Comparison of ENCODE assay signal across 8 cellular contexts in the genomic region with DNA sequence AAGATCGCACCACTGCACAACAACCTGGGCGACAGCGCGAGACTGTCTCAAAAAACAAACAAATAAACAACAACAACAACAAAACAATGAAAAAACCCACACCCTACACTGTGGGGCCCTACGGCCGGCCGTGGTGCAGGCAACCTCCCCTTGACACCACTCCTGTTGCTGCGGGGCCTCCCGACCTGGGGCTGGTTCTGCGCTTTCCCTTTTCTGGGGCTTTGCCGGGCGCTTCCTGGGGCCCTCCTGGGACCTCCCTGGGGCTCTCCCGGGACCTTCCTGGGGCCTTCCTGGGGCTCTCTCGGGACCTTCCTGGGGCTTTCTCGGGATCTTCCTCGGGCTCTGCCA. TPM values are rescaled to one million over a fixed set of nuclear protein-coding genes. Genes with fewer than 3 reads are reported as not detected.
DNase-seq lines count a peak whose midpoint lies in the region; ATAC-seq, FAIRE-seq and TF ChIP-seq lines count a peak whose summit lies in the region.

No MANE protein-coding gene starts in this region.

- in situ Hi-C loops in gastrocnemius medialis (cut with MboI; ENCODE audit: low sequenced_read_pairs in 4 of 4) = loop anchor here in 3 of 4 donors (5.0 to 25.0 kb wide), 4 partner anchors 157 to 419 kb away; no protein-coding TSS in a partner anchor

- FAIRE-seq in kidney (lab: Jason Lieb, UNC) = no peak

- no peaks in the 10 kb centered on the region for H3K36me3 Mint-ChIP-seq in activated CD4-positive, alpha-beta T cell treated with anti-CD3 and anti-CD28 coated beads for 36 hours (ENCODE audit: low read depth)

- H3K9me3 ChIP-seq in gastrocnemius medialis = no peaks in the 10 kb centered on the region
- no peaks in the 10 kb centered on the region for H3K9me3 ChIP-seq in kidney (ENCODE audit: control insufficient read depth in 1 of 2, low read length in 2 of 2)

- peaks cover 4 to 11% (median 5%) of the 10 kb centered on the region in 3 donors for H3K27me3 ChIP-seq in gastrocnemius medialis

- peaks cover 0 to 4% of the 10 kb centered on the region in 2 donors for H3K4me1 ChIP-seq in gastrocnemius medialis
- peaks cover 0 to 5% of the 10 kb centered on the region in 2 donors for H3K4me1 ChIP-seq in kidney (ENCODE audit: control insufficient read depth in 1 of 2, insufficient read depth in 1 of 2, low read depth in 1 of 2, low read length in 2 of 2)

- TF ChIP-seq POLR2A in gastrocnemius medialis (IDR thresholded peaks at IDR 0.05) = no peak

- CTCF ChIA-PET in activated CD4-positive, alpha-beta T cell treated with anti-CD3 and anti-CD28 coated beads for 36 hours (lab: Charles Lee) = interaction anchor here (0.7 to 3.3 kb wide), 21 partner anchors 8 to 417 kb away, joined by 3 to 21 read pairs (median 5); no protein-coding TSS in a partner anchor

- no peak for TF ChIP-seq CTCF in gastrocnemius medialis (IDR thresholded peaks at IDR 0.05 in 4 of 5, conservative IDR thresholded peaks at IDR 0.05 in 1 of 5)
- no peak for TF ChIP-seq CTCF in kidney (IDR thresholded peaks at IDR 0.05; ENCODE audit: borderline replicate concordance, extremely low read depth, insufficient read depth)

- intact Hi-C loops in activated CD4-positive, alpha-beta T cell treated with anti-CD3 and anti-CD28 coated beads for 36 hours (cut with DNase I, micrococcal nuclease) = loop anchor here (2.0 to 10.0 kb wide), 3 partner anchors 153 to 339 kb away; partner anchors contain the start of genes HTR5A (in 1 of the 2) and PAXIP1 (in 1 of the 2)
- intact Hi-C loops in gastrocnemius medialis (cut with DNase I; ENCODE audit: low total_unique reads) = no loop called here
- intact Hi-C loops in kidney (cut with DNase I) = loop anchor here (5.0 kb wide), 1 partner anchor 157 kb away; no protein-coding TSS in a partner anchor

- H3K27ac Mint-ChIP-seq in activated CD4-positive, alpha-beta T cell treated with anti-CD3 and anti-CD28 coated beads for 36 hours = no peak overlapping the region

- no peaks in the 10 kb centered on the region for H3K9me3 Mint-ChIP-seq in activated CD4-positive, alpha-beta T cell treated with anti-CD3 and anti-CD28 coated beads for 36 hours (ENCODE audit: low read depth)

- peaks cover 14% of the 10 kb centered on the region for H3K4me1 Mint-ChIP-seq in activated CD4-positive, alpha-beta T cell treated with anti-CD3 and anti-CD28 coated beads for 36 hours

- DNase-seq in activated CD4-positive, alpha-beta T cell treated with anti-CD3 and anti-CD28 coated beads for 36 hours = peak; percentile 69
- DNase-seq in activated CD4-positive, alpha-beta T cell treated with anti-CD3 and anti-CD28 coated beads for 1 hour = no peak
- peak; percentile 34 to 41 for DNase-seq in activated T-cell treated with anti-CD3 and anti-CD28 coated beads, Interleukin-2, amount 50 U/mL, for 48 hours
- DNase-seq in stimulated activated CD4-positive, alpha-beta T cell treated with anti-CD3 and anti-CD28 coated beads, Interleukin-15, amount 100 ng/mL, for 24 hours = peak; percentile 66
- DNase-seq in gastrocnemius medialis (no peak), kidney (no peak), Kasumi-1 (lab: John Stamatoyannopoulos, UW) (no peak)

- H3K36me3 ChIP-seq in gastrocnemius medialis (no peaks in the 10 kb centered on the region), kidney (ENCODE audit: control insufficient read depth in 1 of 2, insufficient read depth in 2 of 2, low read length in 2 of 2) (no peaks in the 10 kb centered on the region)

- peaks cover 4% of the 10 kb centered on the region for H3K27me3 Mint-ChIP-seq in activated CD4-positive, alpha-beta T cell treated with anti-CD3 and anti-CD28 coated beads for 36 hours

- POLR2A ChIA-PET in activated CD4-positive, alpha-beta T cell treated with anti-CD3 and anti-CD28 coated beads for 36 hours (lab: Charles Lee) = interaction anchor here (0.7 to 1.0 kb wide), 3 partner anchors 45 to 135 kb away, joined by 3 read pairs; no protein-coding TSS in a partner anchor

- peak; percentile 48 for ATAC-seq in activated CD4-positive, alpha-beta T cell treated with anti-CD3 and anti-CD28 coated beads for 36 hours
- ATAC-seq in HG02852 (IDR thresholded peaks at IDR 0.05; ENCODE audit: unreplicated experiment) (peak; percentile 38), gastrocnemius medialis (no peak)

- no peak overlapping the region for H3K4me3 Mint-ChIP-seq in activated CD4-positive, alpha-beta T cell treated with anti-CD3 and anti-CD28 coated beads for 36 hours

- no peak overlapping the region for H3K9ac ChIP-seq in kidney (ENCODE audit: low read length in 2 of 2)

- H3K27ac ChIP-seq in gastrocnemius medialis (no peak overlapping the region), kidney (ENCODE audit: low read depth in 2 of 2, low read length in 2 of 2) (no peak overlapping the region)

- H3K4me3 ChIP-seq in gastrocnemius medialis = peak overlapping the region in 1 of 4 donors; percentile 61
- H3K4me3 ChIP-seq in kidney (ENCODE audit: low read length in 2 of 2) = no peak overlapping the region

RNA-seq across cellular contexts. Expression of gene INSIG1, which starts 46.6 kb away (rescaled TPM):
- 100 to 1,000 TPM; 100 to 110 TPM for total RNA-seq in activated CD4-positive, alpha-beta T cell treated with anti-CD3 and anti-CD28 coated beads for 36 hours
- 10 to 100 TPM; 11.1 to 15.9 (median 14.0) TPM for total RNA-seq in gastrocnemius medialis
- total RNA-seq in kidney = 24.6 TPM
- polyA plus RNA-seq in kidney (ENCODE audit: insufficient read depth, low read depth, low replicate concordance) = 25.7 TPM

Comparison
In these comparisons a context has a peak if more than half of its experiments do, and no peak if none do; other contexts are left out.
1. DNase-seq: peak in activated CD4-positive, alpha-beta T cell treated with anti-CD3 and anti-CD28 coated beads for 36 hours (single experiment), activated T-cell treated with anti-CD3 and anti-CD28 coated beads, Interleukin-2, amount 50 U/mL, for 48 hours (2 of 2) and stimulated activated CD4-positive, alpha-beta T cell treated with anti-CD3 and anti-CD28 coated beads, Interleukin-15, amount 100 ng/mL, for 24 hours (single experiment); none in activated CD4-positive, alpha-beta T cell treated with anti-CD3 and anti-CD28 coated beads for 1 hour (single experiment), gastrocnemius medialis (0 of 2), kidney (single experiment) and Kasumi-1 (0 of 2).
2. ATAC-seq: peak in activated CD4-positive, alpha-beta T cell treated with anti-CD3 and anti-CD28 coated beads for 36 hours (single experiment) and HG02852 (single experiment); none in gastrocnemius medialis (0 of 2).